Comparison of ENCODE assay signal across 8 cellular contexts in the genomic region with DNA sequence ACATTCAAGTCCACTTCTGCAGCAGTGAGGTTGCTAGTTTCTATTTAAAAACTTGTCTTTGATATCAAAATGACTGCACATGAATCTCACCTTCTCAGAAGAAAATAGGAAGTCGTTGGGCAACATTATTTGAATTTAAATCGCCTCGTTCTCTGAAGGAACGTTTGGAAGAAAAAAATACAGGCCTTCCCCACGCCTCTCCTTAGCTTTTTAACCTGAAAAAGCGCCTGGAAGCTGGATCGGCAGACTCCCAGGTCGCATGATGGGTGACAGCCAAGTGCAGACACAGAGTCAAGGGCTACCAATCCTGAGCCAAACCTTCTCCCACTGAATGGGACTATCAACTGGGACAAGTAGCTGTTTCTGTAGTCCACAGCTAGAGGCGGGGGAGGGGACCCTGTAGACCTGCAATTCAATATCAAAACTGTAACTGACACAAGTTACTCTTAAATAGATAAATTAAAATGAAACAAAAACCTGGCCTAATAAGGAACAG. TPM values are rescaled to one million over a fixed set of nuclear protein-coding genes. Genes with fewer than 3 reads are reported as not detected.
DNase-seq lines count a peak whose midpoint lies in the region; ATAC-seq and TF ChIP-seq lines count a peak whose summit lies in the region.

No MANE protein-coding gene starts in this region.

- H3K27ac ChIP-seq in skin epidermis = peak overlapping the region in 20 of 21 experiments; percentile 61 to 98 (median 90)

- H3K4me3 ChIP-seq in foreskin fibroblast (ENCODE audit: low read depth in 1 of 2, low read length in 2 of 2) (peak overlapping the region; percentile 64 to 65), skin epidermis (peak overlapping the region; percentile 56 to 88 (median 72))

- H3K27me3 Mint-ChIP-seq in HFFc6 (ENCODE audit: insufficient read depth) (peaks cover 4% of the 10 kb centered on the region), activated B cell treated with CpG ODN at 0.5 μM for 24 hours (no peaks in the 10 kb centered on the region)

- H3K36me3 Mint-ChIP-seq in HFFc6 (ENCODE audit: low read depth) = no peaks in the 10 kb centered on the region
- H3K36me3 Mint-ChIP-seq in activated B cell treated with CpG ODN at 0.5 μM for 24 hours (ENCODE audit: low read depth) = peaks cover 16% of the 10 kb centered on the region

- CTCF ChIA-PET in activated B cell treated with CpG ODN at 0.5 μM for 24 hours (lab: Charles Lee) (interaction anchor here (0.6 to 4.9 kb wide), 46 partner anchors 13 to 747 kb away, joined by 3 to 178 read pairs (median 10); no protein-coding TSS in a partner anchor), HEK293T (lab: Yijun Ruan, JAX) (interaction anchor here (0.6 to 1.9 kb wide), 19 partner anchors 11 to 385 kb away, joined by 3 to 13 read pairs (median 3); no protein-coding TSS in a partner anchor)

- ATAC-seq in activated B cell treated with CpG ODN at 0.5 μM for 24 hours (ENCODE audit: low read depth) (no peak), HG03159 (IDR thresholded peaks at IDR 0.05; ENCODE audit: unreplicated experiment) (no peak)

- no peak for TF ChIP-seq CTCF in HFFc6 (IDR thresholded peaks at IDR 0.05)
- no peak for TF ChIP-seq CTCF in activated B cell treated with CpG ODN at 0.5 μM for 24 hours (IDR thresholded peaks at IDR 0.05)
- no peak for TF ChIP-seq CTCF in foreskin fibroblast (IDR thresholded peaks at IDR 0.05; ENCODE audit: low read depth, low read length)

- DNase-seq in HFFc6 (no peak), activated B cell treated with CpG ODN at 0.5 μM for 24 hours (no peak), foreskin fibroblast (no peak), NCI-H128 (lab: John Stamatoyannopoulos, UW; ENCODE audit: unreplicated experiment) (no peak), UCSD-AML1 (lab: John Stamatoyannopoulos, UW; ENCODE audit: unreplicated experiment) (no peak), HEK293T (ENCODE audit: extremely low spot score) (no peak)

- H3K9me3 Mint-ChIP-seq in HFFc6 = no peaks in the 10 kb centered on the region
- no peaks in the 10 kb centered on the region for H3K9me3 Mint-ChIP-seq in activated B cell treated with CpG ODN at 0.5 μM for 24 hours

- H3K4me1 Mint-ChIP-seq in HFFc6 (ENCODE audit: low read depth) (peaks cover 59% of the 10 kb centered on the region), activated B cell treated with CpG ODN at 0.5 μM for 24 hours (peaks cover 69% of the 10 kb centered on the region)

- H3K27ac Mint-ChIP-seq in HFFc6 (no peak overlapping the region), activated B cell treated with CpG ODN at 0.5 μM for 24 hours (peak overlapping the region; percentile 97)

- intact Hi-C loops in activated B cell treated with CpG ODN at 0.5 μM for 24 hours (cut with micrococcal nuclease) = loop anchor here (1.0 to 2.0 kb wide), 14 partner anchors 9 to 323 kb away; no protein-coding TSS in a partner anchor

- H3K4me3 Mint-ChIP-seq in HFFc6 = peak overlapping the region; percentile 98
- H3K4me3 Mint-ChIP-seq in activated B cell treated with CpG ODN at 0.5 μM for 24 hours = peak overlapping the region; percentile 97

- POLR2A ChIA-PET in activated B cell treated with CpG ODN at 0.5 μM for 24 hours (lab: Charles Lee) (interaction anchor here (0.6 to 5.2 kb wide), 37 partner anchors 11 to 281 kb away, joined by 3 to 312 read pairs (median 9); a partner anchor contains a TSS), HEK293T (lab: Yijun Ruan, JAX) (interaction anchor here (1.0 to 1.3 kb wide), 2 partner anchors 50 to 60 kb away, joined by 4 read pairs; a partner anchor contains a TSS)

TF ChIP-seq in HEK293T, 16 proteins besides CTCF, POLR2A, EP300 and RAD21:
- TF ChIP-seq ZNF384 (IDR thresholded peaks at IDR 0.05) (no peak), CTBP1 (IDR thresholded peaks at IDR 0.05; ENCODE audit: borderline replicate concordance) (no peak), TARDBP (IDR thresholded peaks at IDR 0.05) (no peak), LEF1 (IDR thresholded peaks at IDR 0.05; ENCODE audit: borderline replicate concordance) (no peak), L3MBTL2 (conservative IDR thresholded peaks at IDR 0.05) (no peak), BHLHE40 (IDR thresholded peaks at IDR 0.05; ENCODE audit: borderline replicate concordance) (no peak)
- TF ChIP-seq, protein P1, sequence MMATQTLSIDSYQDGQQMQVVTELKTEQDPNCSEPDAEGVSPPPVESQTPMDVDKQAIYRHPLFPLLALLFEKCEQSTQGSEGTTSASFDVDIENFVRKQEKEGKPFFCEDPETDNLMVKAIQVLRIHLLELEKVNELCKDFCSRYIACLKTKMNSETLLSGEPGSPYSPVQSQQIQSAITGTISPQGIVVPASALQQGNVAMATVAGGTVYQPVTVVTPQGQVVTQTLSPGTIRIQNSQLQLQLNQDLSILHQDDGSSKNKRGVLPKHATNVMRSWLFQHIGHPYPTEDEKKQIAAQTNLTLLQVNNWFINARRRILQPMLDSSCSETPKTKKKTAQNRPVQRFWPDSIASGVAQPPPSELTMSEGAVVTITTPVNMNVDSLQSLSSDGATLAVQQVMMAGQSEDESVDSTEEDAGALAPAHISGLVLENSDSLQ (IDR thresholded peaks at IDR 0.05) = no peak

RNA-seq across cellular contexts. Expression of a gene that starts 2.2 kb away (rescaled TPM):
- 10 to 100 TPM in 5 of 6 experiments, 1 to 10 TPM in 1; 9.3 to 10.6 (median 10.4) TPM for total RNA-seq in HFFc6 (2021; fragmentation: NEBNext Ultra II Directional; extraction: Animal tissue kit (Norgen Biotek cat#: 25700))
- 70.9 and 73.9 TPM in 2 replicates for total RNA-seq in activated B cell treated with CpG ODN at 0.5 μM for 24 hours

RNA-seq across cellular contexts. Expression of a gene that starts 49.7 kb away (rescaled TPM):
- 10 to 100 TPM; 15.8 to 19.5 (median 17.7) TPM for total RNA-seq in HFFc6 (2021; fragmentation: NEBNext Ultra II Directional; extraction: Animal tissue kit (Norgen Biotek cat#: 25700))
- total RNA-seq in activated B cell treated with CpG ODN at 0.5 μM for 24 hours = 16.5 and 17.0 TPM in 2 replicates

RNA-seq across cellular contexts. Expression of a gene that starts 59.6 kb away (rescaled TPM):
- total RNA-seq in HFFc6 (2021; fragmentation: NEBNext Ultra II Directional; extraction: Animal tissue kit (Norgen Biotek cat#: 25700)) = 10 to 100 TPM; 17.3 to 20.6 (median 18.6) TPM
- total RNA-seq in activated B cell treated with CpG ODN at 0.5 μM for 24 hours = 22.5 and 23.9 TPM in 2 replicates
